Comparison of ENCODE assay signal across 8 cellular contexts in genomic region chr2:219253753-219254589, GRCh38. TPM values are rescaled to one million over a fixed set of nuclear protein-coding genes. Genes with fewer than 3 reads are reported as not detected.
DNase-seq lines count a peak whose midpoint lies in the region; ATAC-seq and TF ChIP-seq lines count a peak whose summit lies in the region.

TUBA4A (minus strand) TSS chr2:219253918; CDS start chr2:219253858, 60 bp downstream.

- DNase-seq in Ammon's horn (ENCODE audit: low spot score) (peak; percentile 89), NCI-H82 (lab: John Stamatoyannopoulos, UW) (peak; percentile 93), ecto neural progenitor cell (ENCODE audit: low spot score) (peak; percentile 74), lung microvascular endothelial cell (ENCODE audit: low read depth in 2 of 2) (peak; percentile 71 to 79)
- DNase-seq in activated CD8-positive, alpha-beta T cell treated with anti-CD3 and anti-CD28 coated beads for 36 hours = peak; percentile 92
- peak; percentile 81 to 88 (median 84) for DNase-seq in stimulated activated CD4-positive, alpha-beta T cell treated with anti-CD3 and anti-CD28 coated beads, TNF-alpha, amount 100 ng/mL, for 4 hours (ENCODE audit: low read depth in 3 of 3)

- H3K27me3 Mint-ChIP-seq in activated CD8-positive, alpha-beta T cell treated with anti-CD3 and anti-CD28 coated beads for 36 hours = no peaks in the 10 kb centered on the region

- peak within 1 kb of the TSS; percentile 94 for H3K27ac Mint-ChIP-seq in activated CD8-positive, alpha-beta T cell treated with anti-CD3 and anti-CD28 coated beads for 36 hours

- peak; percentile 57 for ATAC-seq in HG03354 (IDR thresholded peaks at IDR 0.05; ENCODE audit: poor library complexity, severe bottlenecking, unreplicated experiment)
- ATAC-seq in activated CD8-positive, alpha-beta T cell treated with anti-CD3 and anti-CD28 coated beads for 36 hours = peak; percentile 73

- TF ChIP-seq POLR2A in GM19099 (IDR thresholded peaks at IDR 0.05; ENCODE audit: extremely low read depth, insufficient read length, low read depth) = peak; percentile 100

- H3K4me3 Mint-ChIP-seq in activated CD8-positive, alpha-beta T cell treated with anti-CD3 and anti-CD28 coated beads for 36 hours = peak within 1 kb of the TSS; percentile 77

- TF ChIP-seq CTCF in activated CD8-positive, alpha-beta T cell treated with anti-CD3 and anti-CD28 coated beads for 36 hours (IDR thresholded peaks at IDR 0.05) = no peak

- peaks cover 42% of the 10 kb centered on the region for H3K36me3 Mint-ChIP-seq in activated CD8-positive, alpha-beta T cell treated with anti-CD3 and anti-CD28 coated beads for 36 hours (ENCODE audit: low read depth)

- POLR2A ChIA-PET in activated CD8-positive, alpha-beta T cell treated with anti-CD3 and anti-CD28 coated beads for 36 hours (lab: Charles Lee) = interaction anchor here (0.6 to 19.2 kb wide), 17 partner anchors 9 to 356 kb away, joined by 3 to 239 read pairs (median 10); partner anchors contain the start of genes ABCB6, ANKZF1, ATG9A and CNPPD1

- no peaks in the 10 kb centered on the region for H3K9me3 Mint-ChIP-seq in activated CD8-positive, alpha-beta T cell treated with anti-CD3 and anti-CD28 coated beads for 36 hours

- CTCF ChIA-PET in activated CD8-positive, alpha-beta T cell treated with anti-CD3 and anti-CD28 coated beads for 36 hours (lab: Charles Lee) = interaction anchor here (0.7 to 10.1 kb wide), 11 partner anchors 9 to 133 kb away, joined by 3 to 132 read pairs (median 5); partner anchors contain the start of genes ANKZF1, ATG9A, CNPPD1 and DNAJB2

- H3K4me1 Mint-ChIP-seq in activated CD8-positive, alpha-beta T cell treated with anti-CD3 and anti-CD28 coated beads for 36 hours (ENCODE audit: low read depth) = peaks cover 46% of the 10 kb centered on the region

- intact Hi-C loops in activated CD8-positive, alpha-beta T cell treated with anti-CD3 and anti-CD28 coated beads for 36 hours (cut with micrococcal nuclease) = loop anchor here (2.0 kb wide), 1 partner anchor 25 kb away; the partner anchor contains the start of gene DNAJB2

RNA-seq across cellular contexts. Expression of gene TUBA4A, which starts in this region (rescaled TPM):
- total RNA-seq in activated CD8-positive, alpha-beta T cell treated with anti-CD3 and anti-CD28 coated beads for 36 hours = 100 to 1,000 TPM; 226 TPM
- total RNA-seq in lung microvascular endothelial cell = 9.5 and 12.9 TPM in 2 replicates

Comparison
In these comparisons a context has a peak if more than half of its experiments do, and no peak if none do; other contexts are left out.
1. Peak in every context shown above with its lines: DNase-seq and ATAC-seq.
2. RNA of gene TUBA4A (total RNA-seq): 226 TPM in activated CD8-positive, alpha-beta T cell treated with anti-CD3 and anti-CD28 coated beads for 36 hours; 9.5 to 12.9 TPM in lung microvascular endothelial cell; every median in the first group is over 10 times any median in the second.